In the genomic region with DNA sequence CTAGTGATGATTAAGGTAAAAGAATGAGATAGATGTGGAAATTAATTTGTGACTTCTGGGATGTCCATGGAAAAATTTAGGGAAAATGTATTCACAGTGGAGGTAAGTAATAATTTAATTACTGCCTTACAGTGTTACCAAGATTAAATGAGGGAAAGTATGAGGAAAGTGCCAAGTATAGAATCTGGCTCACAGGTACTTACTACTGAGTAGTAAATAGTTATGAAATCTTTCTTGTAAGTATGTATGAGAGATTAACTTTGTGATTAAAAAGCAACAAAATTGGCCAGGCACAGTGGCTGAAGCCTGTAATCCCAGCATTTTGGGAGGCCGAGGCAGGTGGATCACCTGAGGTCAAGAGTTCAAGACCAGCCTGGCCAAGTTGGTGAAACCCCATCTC, we compare ENCODE assay signal across 19 cellular contexts.
"Had no signal": no experiment of that assay in that cellular context is flagged by ENCODE, and none has a peak within 500 bp of the region (broad histone marks: within the 10 kb centered on the region; RNA-seq: fewer than 3 reads in every experiment).

No MANE protein-coding gene starts in this region.

- H3K9me3 ChIP-seq: lower lobe of right lung, ovary, psoas muscle, right atrium auricular region, thyroid gland had no signal

- H3K27me3 Mint-ChIP-seq: activated CD4-positive, alpha-beta memory T cell treated with anti-CD3 and anti-CD28 coated beads, Interleukin-2, amount 10 ng/mL, durations not matched to agents 7 days and 5 days; activated naive CD4-positive, alpha-beta T cell treated with anti-CD3 and anti-CD28 coated beads, Interleukin-2, amount 10 ng/mL, durations not matched to agents 7 days and 5 days; naive thymus-derived CD8-positive, alpha-beta T cell had no signal

- H2AFZ ChIP-seq: neural progenitor cell had no signal

- H3K27ac ChIP-seq: cardiac muscle cell, lower lobe of right lung, neural progenitor cell, ovary, psoas muscle, right atrium auricular region, thyroid gland had no signal

- ATAC-seq: lower lobe of right lung; naive thymus-derived CD8-positive, alpha-beta T cell; stimulated activated naive CD8-positive, alpha-beta T cell treated with anti-CD3 and anti-CD28 coated beads, Interleukin-15, Interleukin-2, amounts not matched to agents 100 U/mL and 50 U/mL, for 24 hours had no signal

- H3K27ac Mint-ChIP-seq: activated CD4-positive, alpha-beta memory T cell treated with anti-CD3 and anti-CD28 coated beads, Interleukin-2, amount 10 ng/mL, durations not matched to agents 7 days and 5 days; activated naive CD4-positive, alpha-beta T cell treated with anti-CD3 and anti-CD28 coated beads, Interleukin-2, amount 10 ng/mL, durations not matched to agents 7 days and 5 days; neural progenitor cell had no signal

- H3K27me3 ChIP-seq: cardiac muscle cell, neural progenitor cell, ovary, right atrium auricular region, thyroid gland had no signal

- H3K4me2 ChIP-seq: neural progenitor cell had no signal

- H3K4me1 ChIP-seq: neural progenitor cell had no signal

- H3K4me3 Mint-ChIP-seq: activated CD4-positive, alpha-beta memory T cell treated with anti-CD3 and anti-CD28 coated beads, Interleukin-2, amount 10 ng/mL, durations not matched to agents 7 days and 5 days; activated naive CD4-positive, alpha-beta T cell treated with anti-CD3 and anti-CD28 coated beads, Interleukin-2, amount 10 ng/mL, durations not matched to agents 7 days and 5 days; naive thymus-derived CD8-positive, alpha-beta T cell; neural progenitor cell had no signal

- H3K4me3 ChIP-seq: cardiac muscle cell, lower lobe of right lung, neural progenitor cell, ovary, psoas muscle, right atrium auricular region, thyroid gland had no signal

- DNase-seq: activated CD4-positive, alpha-beta memory T cell treated with anti-CD3 and anti-CD28 coated beads, Interleukin-2, amount 10 ng/mL, durations not matched to agents 7 days and 5 days; activated effector memory CD4-positive, alpha-beta T cell treated with anti-CD3 and anti-CD28 coated beads, Interleukin-2, amount 50 U/mL, for 16 hours; activated naive CD4-positive, alpha-beta T cell treated with anti-CD3 and anti-CD28 coated beads, Interleukin-2, amount 10 ng/mL, durations not matched to agents 7 days and 5 days; activated T-cell treated with anti-CD3 and anti-CD28 coated beads for 4 hours; amygdala; erythroblast; kidney; lower lobe of right lung; naive thymus-derived CD8-positive, alpha-beta T cell; ovary; psoas muscle; stimulated activated CD4-positive, alpha-beta T cell treated with anti-CD3 and anti-CD28 coated beads, Interleukin-12 subunit alpha, Interleukin-12 subunit beta, amount 100 ng/mL, for 4 hours; stimulated activated CD4-positive, alpha-beta T cell treated with anti-CD3 and anti-CD28 coated beads, Interleukin-4, amount 100 ng/mL, for 4 hours; stimulated activated naive CD8-positive, alpha-beta T cell treated with anti-CD3 and anti-CD28 coated beads, Interleukin-15, Interleukin-2, amounts not matched to agents 100 U/mL and 50 U/mL, for 24 hours; T-helper 9 cell; thyroid gland had no signal

- H3K36me3 ChIP-seq: ovary, right atrium auricular region, thyroid gland had no signal

- H3K9me3 Mint-ChIP-seq: activated CD4-positive, alpha-beta memory T cell treated with anti-CD3 and anti-CD28 coated beads, Interleukin-2, amount 10 ng/mL, durations not matched to agents 7 days and 5 days; activated naive CD4-positive, alpha-beta T cell treated with anti-CD3 and anti-CD28 coated beads, Interleukin-2, amount 10 ng/mL, durations not matched to agents 7 days and 5 days; naive thymus-derived CD8-positive, alpha-beta T cell; neural progenitor cell had no signal

- H3K9ac ChIP-seq: neural progenitor cell had no signal
